In the genomic region with DNA sequence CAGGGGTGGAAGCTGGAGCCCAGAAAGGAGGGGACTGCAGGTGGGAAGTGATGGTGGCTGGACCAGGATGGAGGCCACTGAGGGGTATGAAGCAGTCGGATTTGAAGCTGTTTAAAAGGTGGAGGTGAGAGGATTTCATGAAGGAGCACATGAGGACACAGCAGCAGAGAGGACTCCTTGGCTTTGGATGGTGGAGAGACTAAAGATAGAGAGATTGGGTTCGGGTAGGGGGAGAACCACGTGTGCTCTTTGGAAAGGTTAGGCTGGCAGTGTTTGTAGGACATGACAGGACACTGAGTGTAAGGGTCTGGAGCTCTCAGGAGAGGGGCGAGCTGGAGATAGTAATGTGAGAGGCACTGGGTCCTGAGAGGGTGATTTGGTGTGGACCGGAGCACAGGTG, we compare ENCODE assay signal across 21 cellular contexts. TPM values are rescaled to one million over a fixed set of nuclear protein-coding genes. Genes with fewer than 3 reads are reported as not detected.
"Had no signal": no experiment of that assay in that cellular context is flagged by ENCODE, and none has a peak within 500 bp of the region (broad histone marks: within the 10 kb centered on the region; RNA-seq: fewer than 3 reads in every experiment).

No MANE protein-coding gene starts in this region.

- H3K27ac ChIP-seq: foreskin keratinocyte, psoas muscle, right lobe of liver, testis, upper lobe of right lung had no signal

- DNase-seq: activated B cell treated with CpG ODN at 0.5 μM for 24 hours; activated naive CD4-positive, alpha-beta T cell treated with Interleukin-2 at 50 U/mL for 16 hours; caudate nucleus; effector CD4-positive, alpha-beta T cell; foreskin keratinocyte; glutamatergic neuron; hypothalamus; kidney glomerular epithelial cell; mesendoderm; psoas muscle; right lobe of liver; stimulated activated CD4-positive, alpha-beta T cell treated with anti-CD3 and anti-CD28 coated beads, Interleukin-4, amount 100 ng/mL, for 4 hours; stimulated activated CD8-positive, alpha-beta memory T cell treated with anti-CD3 and anti-CD28 coated beads, Interleukin-4, amount 100 ng/mL, for 48 hours; stimulated activated naive CD8-positive, alpha-beta T cell treated with anti-CD3 and anti-CD28 coated beads, Interleukin-15, Interleukin-2, amounts not matched to agents 100 U/mL and 50 U/mL, for 24 hours; T-helper 17 cell; testis; upper lobe of right lung had no signal

- H3K4me3 ChIP-seq: coronary artery, psoas muscle, right lobe of liver, smooth muscle cell, testis, upper lobe of right lung had no signal

- H3K27me3 ChIP-seq: foreskin keratinocyte, right lobe of liver, testis had no signal

- H3K9me3 ChIP-seq: psoas muscle, right lobe of liver, testis, upper lobe of right lung had no signal

- H3K4me3 Mint-ChIP-seq: activated B cell treated with CpG ODN at 0.5 μM for 24 hours; activated T-helper 17 cell treated with anti-CD3 and anti-CD28 coated beads, Interleukin-2, amount 50 U/mL, for 72 hours; natural killer cell treated with Interleukin-12 subunit alpha and Interleukin-12 subunit beta and Interleukin-15 and Interleukin-18, amount 100 ng/mL, for 72 hours; T-helper 17 cell had no signal

- H3K9me3 Mint-ChIP-seq: activated B cell treated with CpG ODN at 0.5 μM for 24 hours; activated T-helper 17 cell treated with anti-CD3 and anti-CD28 coated beads, Interleukin-2, amount 50 U/mL, for 72 hours; natural killer cell treated with Interleukin-12 subunit alpha and Interleukin-12 subunit beta and Interleukin-15 and Interleukin-18, amount 100 ng/mL, for 72 hours had no signal

- H3K27me3 Mint-ChIP-seq: activated T-helper 17 cell treated with anti-CD3 and anti-CD28 coated beads, Interleukin-2, amount 50 U/mL, for 72 hours; natural killer cell treated with Interleukin-12 subunit alpha and Interleukin-12 subunit beta and Interleukin-15 and Interleukin-18, amount 100 ng/mL, for 72 hours; T-helper 17 cell had no signal

- ATAC-seq: activated T-helper 17 cell treated with anti-CD3 and anti-CD28 coated beads, Interleukin-2, amount 50 U/mL, for 72 hours; foreskin keratinocyte; natural killer cell treated with Interleukin-12 subunit alpha and Interleukin-12 subunit beta and Interleukin-15 and Interleukin-18, amount 100 ng/mL, for 72 hours; psoas muscle; right lobe of liver; stimulated activated naive CD8-positive, alpha-beta T cell treated with anti-CD3 and anti-CD28 coated beads, Interleukin-15, Interleukin-2, amounts not matched to agents 100 U/mL and 50 U/mL, for 24 hours; T-helper 17 cell; upper lobe of right lung had no signal

- H3K4me1 ChIP-seq: foreskin keratinocyte, psoas muscle had no signal

- H3K27ac Mint-ChIP-seq: activated B cell treated with CpG ODN at 0.5 μM for 24 hours; activated T-helper 17 cell treated with anti-CD3 and anti-CD28 coated beads, Interleukin-2, amount 50 U/mL, for 72 hours had no signal

- H3K36me3 Mint-ChIP-seq: natural killer cell treated with Interleukin-12 subunit alpha and Interleukin-12 subunit beta and Interleukin-15 and Interleukin-18, amount 100 ng/mL, for 72 hours had no signal

RNA-seq across cellular contexts. Expression of a gene that starts 14.9 kb away (rescaled TPM):
- total RNA-seq: psoas muscle had no signal
